Comparison of ENCODE assay signal across 17 cellular contexts in genomic region chr3:79724206-79724605, GRCh38. TPM values are rescaled to one million over a fixed set of nuclear protein-coding genes. Genes with fewer than 3 reads are reported as not detected.
DNase-seq lines count a peak whose midpoint lies in the region; ATAC-seq and TF ChIP-seq lines count a peak whose summit lies in the region.
"Had no signal": no experiment of that assay in that cellular context is flagged by ENCODE, and none has a peak within 500 bp of the region (broad histone marks: within the 10 kb centered on the region; RNA-seq: fewer than 3 reads in every experiment).

No MANE protein-coding gene starts in this region.

- H3K9me3 Mint-ChIP-seq in stimulated activated naive CD8-positive, alpha-beta T cell treated with anti-CD3 and anti-CD28 coated beads, Interleukin-15, amount 100 ng/mL, for 72 hours, result no peaks in the 10 kb centered on the region
- H3K9me3 Mint-ChIP-seq: activated naive CD8-positive, alpha-beta T cell treated with anti-CD3 and anti-CD28 coated beads for 36 hours had no signal

- no peak for ATAC-seq in foreskin keratinocyte
- no peak for ATAC-seq in stimulated activated naive CD8-positive, alpha-beta T cell treated with anti-CD3 and anti-CD28 coated beads, Interleukin-15, amount 100 ng/mL, for 72 hours
- ATAC-seq: activated CD4-positive, CD25-positive, alpha-beta regulatory T cell treated with anti-CD3 and anti-CD28 coated beads, Interleukin-2, amount 50 U/mL, for 24 hours; HCT116; lower lobe of right lung had no signal

- DNase-seq in DMS 273 (lab: John Stamatoyannopoulos, UW; ENCODE audit: unreplicated experiment) (peak; percentile 0), DMS 273 treated with DMSO at 0.1 percent for 48 hours (lab: John Stamatoyannopoulos, UW) (no peak), foreskin keratinocyte (no peak), posterior vena cava (ENCODE audit: low spot score) (peak; percentile 49), substantia nigra (lab: John Stamatoyannopoulos, UW) (no peak)
- no peak for DNase-seq in stimulated activated naive CD8-positive, alpha-beta T cell treated with anti-CD3 and anti-CD28 coated beads, Interleukin-15, amount 100 ng/mL, for 72 hours
- no peak for DNase-seq in effector CD4-positive, alpha-beta T cell
- DNase-seq: 8988T; activated naive CD8-positive, alpha-beta T cell treated with anti-CD3 and anti-CD28 coated beads for 36 hours; lower lobe of right lung; NCI-H1417 treated with DMSO at 0.1 percent for 48 hours; NCI-H69; SW 1271 had no signal

- H3K9me3 ChIP-seq in OCI-LY3 (ENCODE audit: insufficient read depth, low read length), result no peaks in the 10 kb centered on the region
- H3K9me3 ChIP-seq: Caco-2, lower lobe of right lung had no signal

- H3K27ac ChIP-seq in OCI-LY3 (ENCODE audit: low read length), result no peak overlapping the region
- no peak overlapping the region for H3K27ac ChIP-seq in foreskin keratinocyte
- no peak overlapping the region for H3K27ac ChIP-seq in substantia nigra (ENCODE audit: low read depth, low read length, poor library complexity, severe bottlenecking)
- H3K27ac ChIP-seq: lower lobe of right lung had no signal

- peak overlapping the region; percentile 46 for H3K4me3 ChIP-seq in OCI-LY3 (ENCODE audit: low read length)
- H3K4me3 ChIP-seq: lower lobe of right lung had no signal

- no peaks in the 10 kb centered on the region for H3K79me2 ChIP-seq in OCI-LY3 (ENCODE audit: low read length)

- no peak overlapping the region for H3K4me3 Mint-ChIP-seq in stimulated activated naive CD8-positive, alpha-beta T cell treated with anti-CD3 and anti-CD28 coated beads, Interleukin-15, amount 100 ng/mL, for 72 hours
- H3K4me3 Mint-ChIP-seq: activated naive CD8-positive, alpha-beta T cell treated with anti-CD3 and anti-CD28 coated beads for 36 hours had no signal

- TF ChIP-seq CTCF in OCI-LY3 (IDR thresholded peaks at IDR 0.05; ENCODE audit: low read depth, low read length) (peak; percentile 78), foreskin keratinocyte (conservative IDR thresholded peaks at IDR 0.05) (peak; percentile 37)

- no peaks in the 10 kb centered on the region for H3K27me3 Mint-ChIP-seq in stimulated activated naive CD8-positive, alpha-beta T cell treated with anti-CD3 and anti-CD28 coated beads, Interleukin-15, amount 100 ng/mL, for 72 hours
- H3K27me3 Mint-ChIP-seq: activated naive CD8-positive, alpha-beta T cell treated with anti-CD3 and anti-CD28 coated beads for 36 hours had no signal

- intact Hi-C loops in posterior vena cava (cut with DNase I), result no loop called here

- no peak overlapping the region for H3K27ac Mint-ChIP-seq in stimulated activated naive CD8-positive, alpha-beta T cell treated with anti-CD3 and anti-CD28 coated beads, Interleukin-15, amount 100 ng/mL, for 72 hours
- H3K27ac Mint-ChIP-seq: activated naive CD8-positive, alpha-beta T cell treated with anti-CD3 and anti-CD28 coated beads for 36 hours had no signal

- H4K20me1 ChIP-seq in OCI-LY3 (ENCODE audit: insufficient read depth, low read length), result no peaks in the 10 kb centered on the region

- 0 out of 2 replicates have a peak, but pooled peaks cover 3% of the 10 kb centered on the region for H3K4me1 ChIP-seq in OCI-LY3 (ENCODE audit: low read length)
- H3K4me1 ChIP-seq in foreskin keratinocyte, result no peaks in the 10 kb centered on the region
- H3K4me1 ChIP-seq: Caco-2, lower lobe of right lung had no signal

- peak overlapping the region; percentile 84 for H2AFZ ChIP-seq in OCI-LY3 (ENCODE audit: low read depth, low read length)

- H3K36me3 ChIP-seq in OCI-LY3 (replicated peaks; ENCODE audit: low read depth, low read length), result no peaks in the 10 kb centered on the region
- H3K36me3 ChIP-seq: lower lobe of right lung had no signal

- no peak overlapping the region for H3K9ac ChIP-seq in OCI-LY3 (ENCODE audit: low read length)

- no peaks in the 10 kb centered on the region for H3K4me1 Mint-ChIP-seq in stimulated activated naive CD8-positive, alpha-beta T cell treated with anti-CD3 and anti-CD28 coated beads, Interleukin-15, amount 100 ng/mL, for 72 hours
- H3K4me1 Mint-ChIP-seq: activated naive CD8-positive, alpha-beta T cell treated with anti-CD3 and anti-CD28 coated beads for 36 hours had no signal

- no peaks in the 10 kb centered on the region for H3K27me3 ChIP-seq in OCI-LY3 (ENCODE audit: low read depth, low read length)
- H3K27me3 ChIP-seq in foreskin keratinocyte, result no peaks in the 10 kb centered on the region

- peak overlapping the region; percentile 52 for H3K4me2 ChIP-seq in OCI-LY3 (ENCODE audit: low read length)

RNA-seq across cellular contexts. Expression of gene ROBO1, which starts 43.6 kb away (rescaled TPM):
- 43.0 and 47.6 TPM in 2 replicates for total RNA-seq in foreskin keratinocyte
- 3.4 and 4.2 TPM in 2 replicates for polyA plus RNA-seq in foreskin keratinocyte
- 10 to 100 TPM; 27.2 to 28.2 TPM for total RNA-seq in posterior vena cava

Comparison
In these comparisons a context has a peak if more than half of its experiments do, and no peak if none do; other contexts are left out.
1. DNase-seq: peak in DMS 273 (single experiment) and posterior vena cava (single experiment); none in DMS 273 treated with DMSO at 0.1 percent for 48 hours (single experiment), foreskin keratinocyte (0 of 2), substantia nigra (0 of 49), stimulated activated naive CD8-positive, alpha-beta T cell treated with anti-CD3 and anti-CD28 coated beads, Interleukin-15, amount 100 ng/mL, for 72 hours (0 of 2) and effector CD4-positive, alpha-beta T cell (single experiment).